ENCODE assay signal across 2 cellular contexts in the genomic region with DNA sequence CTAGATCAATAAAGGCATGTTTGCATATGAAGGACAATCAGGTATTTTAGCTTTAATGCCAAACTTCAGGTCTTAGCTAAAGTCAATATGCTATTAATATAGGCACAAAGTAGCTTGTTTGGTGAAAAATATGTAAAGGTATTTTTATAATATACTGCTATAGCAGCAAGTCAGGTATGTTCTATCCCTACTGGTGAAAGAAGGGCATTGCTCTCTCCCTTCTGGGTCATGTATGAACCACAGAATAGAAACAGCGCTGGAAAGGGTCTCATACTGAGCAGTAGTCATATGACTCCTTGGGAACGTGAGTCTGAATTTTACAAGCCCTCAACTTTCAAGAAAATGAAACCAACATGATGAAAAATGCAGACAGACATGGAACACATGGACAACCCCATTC.
TF ChIP-seq lines count a peak whose summit lies in the region.

No MANE protein-coding gene starts in this region.

TF ChIP-seq in GM23338, 12 proteins besides CTCF, POLR2A, EP300 and RAD21 (continues in another document):
- TF ChIP-seq STAT1 (IDR thresholded peaks at IDR 0.05; ENCODE audit: unreplicated experiment) = no peak
- TF ChIP-seq EZH2phosphoT487 (IDR thresholded peaks at IDR 0.05; ENCODE audit: unreplicated experiment) = no peak
- no peak for TF ChIP-seq NANOG (IDR thresholded peaks at IDR 0.05; ENCODE audit: borderline replicate concordance)
- TF ChIP-seq EZH2 (IDR thresholded peaks at IDR 0.05; ENCODE audit: low read depth, unreplicated experiment) = no peak
- TF ChIP-seq, protein P1, sequence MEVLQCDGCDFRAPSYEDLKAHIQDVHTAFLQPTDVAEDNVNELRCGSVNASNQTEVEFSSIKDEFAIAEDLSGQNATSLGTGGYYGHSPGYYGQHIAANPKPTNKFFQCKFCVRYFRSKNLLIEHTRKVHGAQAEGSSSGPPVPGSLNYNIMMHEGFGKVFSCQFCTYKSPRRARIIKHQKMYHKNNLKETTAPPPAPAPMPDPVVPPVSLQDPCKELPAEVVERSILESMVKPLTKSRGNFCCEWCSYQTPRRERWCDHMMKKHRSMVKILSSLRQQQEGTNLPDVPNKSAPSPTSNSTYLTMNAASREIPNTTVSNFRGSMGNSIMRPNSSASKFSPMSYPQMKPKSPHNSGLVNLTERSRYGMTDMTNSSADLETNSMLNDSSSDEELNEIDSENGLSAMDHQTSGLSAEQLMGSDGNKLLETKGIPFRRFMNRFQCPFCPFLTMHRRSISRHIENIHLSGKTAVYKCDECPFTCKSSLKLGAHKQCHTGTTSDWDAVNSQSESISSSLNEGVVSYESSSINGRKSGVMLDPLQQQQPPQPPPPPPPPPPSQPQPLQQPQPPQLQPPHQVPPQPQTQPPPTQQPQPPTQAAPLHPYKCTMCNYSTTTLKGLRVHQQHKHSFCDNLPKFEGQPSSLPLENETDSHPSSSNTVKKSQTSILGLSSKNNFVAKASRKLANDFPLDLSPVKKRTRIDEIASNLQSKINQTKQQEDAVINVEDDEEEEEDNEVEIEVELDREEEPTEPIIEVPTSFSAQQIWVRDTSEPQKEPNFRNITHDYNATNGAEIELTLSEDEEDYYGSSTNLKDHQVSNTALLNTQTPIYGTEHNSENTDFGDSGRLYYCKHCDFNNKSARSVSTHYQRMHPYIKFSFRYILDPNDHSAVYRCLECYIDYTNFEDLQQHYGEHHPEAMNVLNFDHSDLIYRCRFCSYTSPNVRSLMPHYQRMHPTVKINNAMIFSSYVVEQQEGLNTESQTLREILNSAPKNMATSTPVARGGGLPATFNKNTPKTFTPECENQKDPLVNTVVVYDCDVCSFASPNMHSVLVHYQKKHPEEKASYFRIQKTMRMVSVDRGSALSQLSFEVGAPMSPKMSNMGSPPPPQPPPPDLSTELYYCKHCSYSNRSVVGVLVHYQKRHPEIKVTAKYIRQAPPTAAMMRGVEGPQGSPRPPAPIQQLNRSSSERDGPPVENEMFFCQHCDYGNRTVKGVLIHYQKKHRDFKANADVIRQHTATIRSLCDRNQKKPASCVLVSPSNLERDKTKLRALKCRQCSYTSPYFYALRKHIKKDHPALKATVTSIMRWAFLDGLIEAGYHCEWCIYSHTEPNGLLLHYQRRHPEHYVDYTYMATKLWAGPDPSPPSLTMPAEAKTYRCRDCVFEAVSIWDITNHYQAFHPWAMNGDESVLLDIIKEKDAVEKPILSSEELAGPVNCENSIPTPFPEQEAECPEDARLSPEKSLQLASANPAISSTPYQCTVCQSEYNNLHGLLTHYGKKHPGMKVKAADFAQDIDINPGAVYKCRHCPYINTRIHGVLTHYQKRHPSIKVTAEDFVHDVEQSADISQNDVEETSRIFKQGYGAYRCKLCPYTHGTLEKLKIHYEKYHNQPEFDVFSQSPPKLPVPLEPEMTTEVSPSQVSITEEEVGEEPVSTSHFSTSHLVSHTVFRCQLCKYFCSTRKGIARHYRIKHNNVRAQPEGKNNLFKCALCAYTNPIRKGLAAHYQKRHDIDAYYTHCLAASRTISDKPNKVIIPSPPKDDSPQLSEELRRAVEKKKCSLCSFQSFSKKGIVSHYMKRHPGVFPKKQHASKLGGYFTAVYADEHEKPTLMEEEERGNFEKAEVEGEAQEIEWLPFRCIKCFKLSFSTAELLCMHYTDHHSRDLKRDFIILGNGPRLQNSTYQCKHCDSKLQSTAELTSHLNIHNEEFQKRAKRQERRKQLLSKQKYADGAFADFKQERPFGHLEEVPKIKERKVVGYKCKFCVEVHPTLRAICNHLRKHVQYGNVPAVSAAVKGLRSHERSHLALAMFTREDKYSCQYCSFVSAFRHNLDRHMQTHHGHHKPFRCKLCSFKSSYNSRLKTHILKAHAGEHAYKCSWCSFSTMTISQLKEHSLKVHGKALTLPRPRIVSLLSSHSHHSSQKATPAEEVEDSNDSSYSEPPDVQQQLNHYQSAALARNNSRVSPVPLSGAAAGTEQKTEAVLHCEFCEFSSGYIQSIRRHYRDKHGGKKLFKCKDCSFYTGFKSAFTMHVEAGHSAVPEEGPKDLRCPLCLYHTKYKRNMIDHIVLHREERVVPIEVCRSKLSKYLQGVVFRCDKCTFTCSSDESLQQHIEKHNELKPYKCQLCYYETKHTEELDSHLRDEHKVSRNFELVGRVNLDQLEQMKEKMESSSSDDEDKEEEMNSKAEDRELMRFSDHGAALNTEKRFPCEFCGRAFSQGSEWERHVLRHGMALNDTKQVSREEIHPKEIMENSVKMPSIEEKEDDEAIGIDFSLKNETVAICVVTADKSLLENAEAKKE (CRISPR knock-in tag; IDR thresholded peaks at IDR 0.05) = no peak
- no peak for TF ChIP-seq ZNF114 (CRISPR knock-in tag; IDR thresholded peaks at IDR 0.05)
- TF ChIP-seq POLR2AphosphoS5 (IDR thresholded peaks at IDR 0.05; ENCODE audit: low read depth) = no peak
- no peak for TF ChIP-seq JUNB (IDR thresholded peaks at IDR 0.05; ENCODE audit: unreplicated experiment)
- TF ChIP-seq ZNF331 (CRISPR knock-in tag; IDR thresholded peaks at IDR 0.05; ENCODE audit: low read depth) = no peak
- TF ChIP-seq, protein P2, sequence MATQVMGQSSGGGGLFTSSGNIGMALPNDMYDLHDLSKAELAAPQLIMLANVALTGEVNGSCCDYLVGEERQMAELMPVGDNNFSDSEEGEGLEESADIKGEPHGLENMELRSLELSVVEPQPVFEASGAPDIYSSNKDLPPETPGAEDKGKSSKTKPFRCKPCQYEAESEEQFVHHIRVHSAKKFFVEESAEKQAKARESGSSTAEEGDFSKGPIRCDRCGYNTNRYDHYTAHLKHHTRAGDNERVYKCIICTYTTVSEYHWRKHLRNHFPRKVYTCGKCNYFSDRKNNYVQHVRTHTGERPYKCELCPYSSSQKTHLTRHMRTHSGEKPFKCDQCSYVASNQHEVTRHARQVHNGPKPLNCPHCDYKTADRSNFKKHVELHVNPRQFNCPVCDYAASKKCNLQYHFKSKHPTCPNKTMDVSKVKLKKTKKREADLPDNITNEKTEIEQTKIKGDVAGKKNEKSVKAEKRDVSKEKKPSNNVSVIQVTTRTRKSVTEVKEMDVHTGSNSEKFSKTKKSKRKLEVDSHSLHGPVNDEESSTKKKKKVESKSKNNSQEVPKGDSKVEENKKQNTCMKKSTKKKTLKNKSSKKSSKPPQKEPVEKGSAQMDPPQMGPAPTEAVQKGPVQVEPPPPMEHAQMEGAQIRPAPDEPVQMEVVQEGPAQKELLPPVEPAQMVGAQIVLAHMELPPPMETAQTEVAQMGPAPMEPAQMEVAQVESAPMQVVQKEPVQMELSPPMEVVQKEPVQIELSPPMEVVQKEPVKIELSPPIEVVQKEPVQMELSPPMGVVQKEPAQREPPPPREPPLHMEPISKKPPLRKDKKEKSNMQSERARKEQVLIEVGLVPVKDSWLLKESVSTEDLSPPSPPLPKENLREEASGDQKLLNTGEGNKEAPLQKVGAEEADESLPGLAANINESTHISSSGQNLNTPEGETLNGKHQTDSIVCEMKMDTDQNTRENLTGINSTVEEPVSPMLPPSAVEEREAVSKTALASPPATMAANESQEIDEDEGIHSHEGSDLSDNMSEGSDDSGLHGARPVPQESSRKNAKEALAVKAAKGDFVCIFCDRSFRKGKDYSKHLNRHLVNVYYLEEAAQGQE (IDR thresholded peaks at IDR 0.05; ENCODE audit: unreplicated experiment) = no peak

TF ChIP-seq in WTC11, 78 proteins besides CTCF, POLR2A, EP300 and RAD21:
- TF ChIP-seq, protein P3, sequence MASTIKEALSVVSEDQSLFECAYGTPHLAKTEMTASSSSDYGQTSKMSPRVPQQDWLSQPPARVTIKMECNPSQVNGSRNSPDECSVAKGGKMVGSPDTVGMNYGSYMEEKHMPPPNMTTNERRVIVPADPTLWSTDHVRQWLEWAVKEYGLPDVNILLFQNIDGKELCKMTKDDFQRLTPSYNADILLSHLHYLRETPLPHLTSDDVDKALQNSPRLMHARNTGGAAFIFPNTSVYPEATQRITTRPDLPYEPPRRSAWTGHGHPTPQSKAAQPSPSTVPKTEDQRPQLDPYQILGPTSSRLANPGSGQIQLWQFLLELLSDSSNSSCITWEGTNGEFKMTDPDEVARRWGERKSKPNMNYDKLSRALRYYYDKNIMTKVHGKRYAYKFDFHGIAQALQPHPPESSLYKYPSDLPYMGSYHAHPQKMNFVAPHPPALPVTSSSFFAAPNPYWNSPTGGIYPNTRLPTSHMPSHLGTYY (CRISPR knock-in tag; IDR thresholded peaks at IDR 0.05) = no peak
- no peak for TF ChIP-seq TEAD1 (CRISPR knock-in tag; IDR thresholded peaks at IDR 0.05)
- TF ChIP-seq, protein P4, sequence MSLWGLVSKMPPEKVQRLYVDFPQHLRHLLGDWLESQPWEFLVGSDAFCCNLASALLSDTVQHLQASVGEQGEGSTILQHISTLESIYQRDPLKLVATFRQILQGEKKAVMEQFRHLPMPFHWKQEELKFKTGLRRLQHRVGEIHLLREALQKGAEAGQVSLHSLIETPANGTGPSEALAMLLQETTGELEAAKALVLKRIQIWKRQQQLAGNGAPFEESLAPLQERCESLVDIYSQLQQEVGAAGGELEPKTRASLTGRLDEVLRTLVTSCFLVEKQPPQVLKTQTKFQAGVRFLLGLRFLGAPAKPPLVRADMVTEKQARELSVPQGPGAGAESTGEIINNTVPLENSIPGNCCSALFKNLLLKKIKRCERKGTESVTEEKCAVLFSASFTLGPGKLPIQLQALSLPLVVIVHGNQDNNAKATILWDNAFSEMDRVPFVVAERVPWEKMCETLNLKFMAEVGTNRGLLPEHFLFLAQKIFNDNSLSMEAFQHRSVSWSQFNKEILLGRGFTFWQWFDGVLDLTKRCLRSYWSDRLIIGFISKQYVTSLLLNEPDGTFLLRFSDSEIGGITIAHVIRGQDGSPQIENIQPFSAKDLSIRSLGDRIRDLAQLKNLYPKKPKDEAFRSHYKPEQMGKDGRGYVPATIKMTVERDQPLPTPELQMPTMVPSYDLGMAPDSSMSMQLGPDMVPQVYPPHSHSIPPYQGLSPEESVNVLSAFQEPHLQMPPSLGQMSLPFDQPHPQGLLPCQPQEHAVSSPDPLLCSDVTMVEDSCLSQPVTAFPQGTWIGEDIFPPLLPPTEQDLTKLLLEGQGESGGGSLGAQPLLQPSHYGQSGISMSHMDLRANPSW (CRISPR knock-in tag; conservative IDR thresholded peaks at IDR 0.05; ENCODE audit: low read depth) = no peak
- TF ChIP-seq, protein P5, sequence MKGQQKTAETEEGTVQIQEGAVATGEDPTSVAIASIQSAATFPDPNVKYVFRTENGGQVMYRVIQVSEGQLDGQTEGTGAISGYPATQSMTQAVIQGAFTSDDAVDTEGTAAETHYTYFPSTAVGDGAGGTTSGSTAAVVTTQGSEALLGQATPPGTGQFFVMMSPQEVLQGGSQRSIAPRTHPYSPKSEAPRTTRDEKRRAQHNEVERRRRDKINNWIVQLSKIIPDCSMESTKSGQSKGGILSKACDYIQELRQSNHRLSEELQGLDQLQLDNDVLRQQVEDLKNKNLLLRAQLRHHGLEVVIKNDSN (CRISPR knock-in tag; IDR thresholded peaks at IDR 0.05) = no peak
- no peak for TF ChIP-seq EMX1 (CRISPR knock-in tag; IDR thresholded peaks at IDR 0.05)
- no peak for TF ChIP-seq ZNF263 (CRISPR knock-in tag; IDR thresholded peaks at IDR 0.05; ENCODE audit: low read depth)
- TF ChIP-seq MYBL2 (CRISPR knock-in tag; IDR thresholded peaks at IDR 0.05) = no peak
- TF ChIP-seq NFE2L1 (CRISPR knock-in tag; IDR thresholded peaks at IDR 0.05) = no peak
- no peak for TF ChIP-seq RELA (CRISPR knock-in tag; IDR thresholded peaks at IDR 0.05; ENCODE audit: borderline replicate concordance)
- no peak for TF ChIP-seq ZNF232 (CRISPR knock-in tag; IDR thresholded peaks at IDR 0.05)
- no peak for TF ChIP-seq CREM (CRISPR knock-in tag; IDR thresholded peaks at IDR 0.05)
- TF ChIP-seq, protein P6, sequence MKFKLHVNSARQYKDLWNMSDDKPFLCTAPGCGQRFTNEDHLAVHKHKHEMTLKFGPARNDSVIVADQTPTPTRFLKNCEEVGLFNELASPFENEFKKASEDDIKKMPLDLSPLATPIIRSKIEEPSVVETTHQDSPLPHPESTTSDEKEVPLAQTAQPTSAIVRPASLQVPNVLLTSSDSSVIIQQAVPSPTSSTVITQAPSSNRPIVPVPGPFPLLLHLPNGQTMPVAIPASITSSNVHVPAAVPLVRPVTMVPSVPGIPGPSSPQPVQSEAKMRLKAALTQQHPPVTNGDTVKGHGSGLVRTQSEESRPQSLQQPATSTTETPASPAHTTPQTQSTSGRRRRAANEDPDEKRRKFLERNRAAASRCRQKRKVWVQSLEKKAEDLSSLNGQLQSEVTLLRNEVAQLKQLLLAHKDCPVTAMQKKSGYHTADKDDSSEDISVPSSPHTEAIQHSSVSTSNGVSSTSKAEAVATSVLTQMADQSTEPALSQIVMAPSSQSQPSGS (CRISPR knock-in tag; IDR thresholded peaks at IDR 0.05; ENCODE audit: borderline replicate concordance, low read depth) = no peak
- TF ChIP-seq, protein P7, sequence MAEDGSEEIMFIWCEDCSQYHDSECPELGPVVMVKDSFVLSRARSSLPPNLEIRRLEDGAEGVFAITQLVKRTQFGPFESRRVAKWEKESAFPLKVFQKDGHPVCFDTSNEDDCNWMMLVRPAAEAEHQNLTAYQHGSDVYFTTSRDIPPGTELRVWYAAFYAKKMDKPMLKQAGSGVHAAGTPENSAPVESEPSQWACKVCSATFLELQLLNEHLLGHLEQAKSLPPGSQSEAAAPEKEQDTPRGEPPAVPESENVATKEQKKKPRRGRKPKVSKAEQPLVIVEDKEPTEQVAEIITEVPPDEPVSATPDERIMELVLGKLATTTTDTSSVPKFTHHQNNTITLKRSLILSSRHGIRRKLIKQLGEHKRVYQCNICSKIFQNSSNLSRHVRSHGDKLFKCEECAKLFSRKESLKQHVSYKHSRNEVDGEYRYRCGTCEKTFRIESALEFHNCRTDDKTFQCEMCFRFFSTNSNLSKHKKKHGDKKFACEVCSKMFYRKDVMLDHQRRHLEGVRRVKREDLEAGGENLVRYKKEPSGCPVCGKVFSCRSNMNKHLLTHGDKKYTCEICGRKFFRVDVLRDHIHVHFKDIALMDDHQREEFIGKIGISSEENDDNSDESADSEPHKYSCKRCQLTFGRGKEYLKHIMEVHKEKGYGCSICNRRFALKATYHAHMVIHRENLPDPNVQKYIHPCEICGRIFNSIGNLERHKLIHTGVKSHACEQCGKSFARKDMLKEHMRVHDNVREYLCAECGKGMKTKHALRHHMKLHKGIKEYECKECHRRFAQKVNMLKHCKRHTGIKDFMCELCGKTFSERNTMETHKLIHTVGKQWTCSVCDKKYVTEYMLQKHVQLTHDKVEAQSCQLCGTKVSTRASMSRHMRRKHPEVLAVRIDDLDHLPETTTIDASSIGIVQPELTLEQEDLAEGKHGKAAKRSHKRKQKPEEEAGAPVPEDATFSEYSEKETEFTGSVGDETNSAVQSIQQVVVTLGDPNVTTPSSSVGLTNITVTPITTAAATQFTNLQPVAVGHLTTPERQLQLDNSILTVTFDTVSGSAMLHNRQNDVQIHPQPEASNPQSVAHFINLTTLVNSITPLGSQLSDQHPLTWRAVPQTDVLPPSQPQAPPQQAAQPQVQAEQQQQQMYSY (CRISPR knock-in tag; IDR thresholded peaks at IDR 0.05) = no peak
- TF ChIP-seq, protein P8, sequence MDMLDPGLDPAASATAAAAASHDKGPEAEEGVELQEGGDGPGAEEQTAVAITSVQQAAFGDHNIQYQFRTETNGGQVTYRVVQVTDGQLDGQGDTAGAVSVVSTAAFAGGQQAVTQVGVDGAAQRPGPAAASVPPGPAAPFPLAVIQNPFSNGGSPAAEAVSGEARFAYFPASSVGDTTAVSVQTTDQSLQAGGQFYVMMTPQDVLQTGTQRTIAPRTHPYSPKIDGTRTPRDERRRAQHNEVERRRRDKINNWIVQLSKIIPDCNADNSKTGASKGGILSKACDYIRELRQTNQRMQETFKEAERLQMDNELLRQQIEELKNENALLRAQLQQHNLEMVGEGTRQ (CRISPR knock-in tag; IDR thresholded peaks at IDR 0.05) = no peak
- TF ChIP-seq, protein P9, sequence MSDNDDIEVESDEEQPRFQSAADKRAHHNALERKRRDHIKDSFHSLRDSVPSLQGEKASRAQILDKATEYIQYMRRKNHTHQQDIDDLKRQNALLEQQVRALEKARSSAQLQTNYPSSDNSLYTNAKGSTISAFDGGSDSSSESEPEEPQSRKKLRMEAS (CRISPR knock-in tag; IDR thresholded peaks at IDR 0.05) = no peak
